In genomic region chr3:58334013-58334321, GRCh38 we compare ENCODE assay signal across 8 cellular contexts. TPM values are rescaled to one million over a fixed set of nuclear protein-coding genes. Genes with fewer than 3 reads are reported as not detected.
DNase-seq lines count a peak whose midpoint lies in the region; ATAC-seq, FAIRE-seq and TF ChIP-seq lines count a peak whose summit lies in the region.

No MANE protein-coding gene starts in this region.

- no peak for TF ChIP-seq RAD21 in H1 (IDR thresholded peaks at IDR 0.05 in 1 of 2, conservative IDR thresholded peaks at IDR 0.05 in 1 of 2; ENCODE audit: low read depth in 2 of 2, low read length in 2 of 2)

- CTCF ChIA-PET in H1 (lab: Charles Lee; ENCODE audit: partially characterized antibody), result interaction anchor here (1.0 to 3.9 kb wide), 6 partner anchors 9 to 81 kb away, joined by 3 to 15 read pairs (median 5); partner anchors contain the start of genes HTD2 and RPP14

- H2AK5ac ChIP-seq in H1 (ENCODE audit: low read depth, low read length), result no peak overlapping the region

- no peaks in the 10 kb centered on the region for H3K79me2 ChIP-seq in H1 (ENCODE audit: control insufficient read depth in 1 of 2, insufficient read depth in 2 of 2, low read length in 2 of 2)

- H3K4me2 ChIP-seq in H1 (ENCODE audit: insufficient read depth in 1 of 2, low read depth in 2 of 2, low read length in 2 of 2), result peak overlapping the region; percentile 64 to 94

- H2AFZ ChIP-seq in H1 (ENCODE audit: low read length), result no peak overlapping the region

- no peaks in the 10 kb centered on the region for H3K79me1 ChIP-seq in H1 (ENCODE audit: low read depth, low read length)

- H3K4me1 Mint-ChIP-seq in CD4-positive, CD25-positive, alpha-beta regulatory T cell, result peaks cover 19 to 45% (median 39%) of the 10 kb centered on the region in 4 donors
- peaks cover 23% of the 10 kb centered on the region for H3K4me1 Mint-ChIP-seq in neural crest cell

- no peak overlapping the region for H4K8ac ChIP-seq in H1 (ENCODE audit: extremely low read depth, insufficient read depth, low read length)

- H4K91ac ChIP-seq in H1 (replicated peaks; ENCODE audit: insufficient read length, low read length), result no peak overlapping the region

- H3K9me3 Mint-ChIP-seq in CD4-positive, CD25-positive, alpha-beta regulatory T cell, result no peaks in the 10 kb centered on the region
- no peaks in the 10 kb centered on the region for H3K9me3 Mint-ChIP-seq in neural crest cell

- H4K5ac ChIP-seq in H1 (ENCODE audit: insufficient read length, low read depth, low read length), result no peak overlapping the region

- TF ChIP-seq POLR2A in NB4 (IDR thresholded peaks at IDR 0.05; ENCODE audit: extremely low read depth, insufficient read length) (no peak), H1 (IDR thresholded peaks at IDR 0.05; ENCODE audit: control extremely low read depth in 1 of 2, low read depth in 2 of 2, low read length in 2 of 2) (no peak), body of pancreas (IDR thresholded peaks at IDR 0.05) (no peak)

- TF ChIP-seq EP300 in H1 (IDR thresholded peaks at IDR 0.05; ENCODE audit: borderline replicate concordance in 1 of 2, low read depth in 2 of 2, low read length in 2 of 2), result no peak

- H2BK120ac ChIP-seq in H1 (replicated peaks; ENCODE audit: low read depth, low read length), result no peak overlapping the region

- no peak for FAIRE-seq in H1 (lab: Jason Lieb, UNC)
- FAIRE-seq in RCC 7860 (lab: Jason Lieb, UNC), result no peak

- intact Hi-C loops in body of pancreas (cut with DNase I), result no loop called here

- no peak overlapping the region for H2BK20ac ChIP-seq in H1 (ENCODE audit: low read length)

- H3K9me3 ChIP-seq in CD4-positive, CD25-positive, alpha-beta regulatory T cell (ENCODE audit: control insufficient read depth in 2 of 2, low read length in 2 of 2), result no peaks in the 10 kb centered on the region
- no peaks in the 10 kb centered on the region for H3K9me3 ChIP-seq in H1 (ENCODE audit: insufficient read depth in 2 of 2, low read depth in 1 of 2, low read length in 1 of 2)
- H3K9me3 ChIP-seq in body of pancreas, result no peaks in the 10 kb centered on the region

- peaks cover 29% of the 10 kb centered on the region for H3K4me1 ChIP-seq in CD4-positive, CD25-positive, alpha-beta regulatory T cell (ENCODE audit: control insufficient read depth, insufficient read depth, low read length, poor library complexity, severe bottlenecking)
- H3K4me1 ChIP-seq in H1 (replicated peaks in 1 of 4; ENCODE audit: control insufficient read depth in 3 of 4, insufficient read depth in 4 of 4, low read length in 3 of 4) (0 out of 7 replicates have a peak, but pooled peaks cover 0 to 4% (median 0%) of the 10 kb centered on the region in 4 experiments), body of pancreas (peaks cover 28% of the 10 kb centered on the region)

- H3K56ac ChIP-seq in H1 (replicated peaks; ENCODE audit: insufficient read length, low read depth, low read length), result no peak overlapping the region

- no peak overlapping the region for H3K18ac ChIP-seq in H1 (ENCODE audit: extremely low read depth, low read length)

- no peak for ATAC-seq in CD4-positive, CD25-positive, alpha-beta regulatory T cell (ENCODE audit: low read depth in 2 of 2)
- ATAC-seq in body of pancreas, result no peak
- ATAC-seq in HG03280 (IDR thresholded peaks at IDR 0.05; ENCODE audit: unreplicated experiment), result no peak

- no peaks in the 10 kb centered on the region for H3K36me3 ChIP-seq in CD4-positive, CD25-positive, alpha-beta regulatory T cell (ENCODE audit: control insufficient read depth, insufficient read depth, low read length)
- no peaks in the 10 kb centered on the region for H3K36me3 ChIP-seq in H1 (ENCODE audit: control insufficient read depth in 2 of 4, insufficient read depth in 4 of 4, low read length in 3 of 4)
- H3K36me3 ChIP-seq in body of pancreas (replicated peaks in 1 of 2; ENCODE audit: insufficient read depth in 1 of 2, low read depth in 2 of 2), result no peaks in the 10 kb centered on the region

- no peak overlapping the region for H2BK12ac ChIP-seq in H1 (ENCODE audit: low read depth, low read length)

- H3K27ac Mint-ChIP-seq in CD4-positive, CD25-positive, alpha-beta regulatory T cell, result peak overlapping the region; percentile 65 to 96 (median 95)
- no peak overlapping the region for H3K27ac Mint-ChIP-seq in neural crest cell (ENCODE audit: unreplicated experiment)

- H3K27me3 ChIP-seq in CD4-positive, CD25-positive, alpha-beta regulatory T cell (ENCODE audit: control insufficient read depth, insufficient read depth, low read length), result no peaks in the 10 kb centered on the region
- peaks cover 0 to 16% (median 8%) of the 10 kb centered on the region in 4 experiments; a peak in 5 of 7 replicates for H3K27me3 ChIP-seq in H1 (replicated peaks in 1 of 4; ENCODE audit: control insufficient read depth in 3 of 4, extremely low read depth in 1 of 4, insufficient read depth in 3 of 4, low read length in 3 of 4)
- H3K27me3 ChIP-seq in body of pancreas, result no peaks in the 10 kb centered on the region

- H3K4me3 Mint-ChIP-seq in CD4-positive, CD25-positive, alpha-beta regulatory T cell, result peak overlapping the region; percentile 99 to 100 (median 100)
- H3K4me3 Mint-ChIP-seq in neural crest cell, result peak overlapping the region; percentile 92

- H3K23ac ChIP-seq in H1 (ENCODE audit: insufficient read length), result no peak overlapping the region

- peaks cover 5% of the 10 kb centered on the region for H3K36me3 Mint-ChIP-seq in CD4-positive, CD25-positive, alpha-beta regulatory T cell
- no peaks in the 10 kb centered on the region for H3K36me3 Mint-ChIP-seq in neural crest cell (ENCODE audit: low read depth)

- peaks cover 7% of the 10 kb centered on the region; the same call in 1 of the 2 replicates for H3K23me2 ChIP-seq in H1 (ENCODE audit: low read depth, low read length)

- no peak overlapping the region for H3K9ac ChIP-seq in H1 (replicated peaks in 1 of 4; ENCODE audit: extremely low read depth in 1 of 4, low read depth in 3 of 4, low read length in 3 of 4)

- H3K27ac ChIP-seq in CD4-positive, CD25-positive, alpha-beta regulatory T cell (ENCODE audit: insufficient read depth, low read length, poor library complexity, severe bottlenecking), result no peak overlapping the region
- H3K27ac ChIP-seq in H1 (ENCODE audit: low read depth, low read length) (no peak overlapping the region), body of pancreas (peak overlapping the region in 1 of 4 donors; percentile 14)

- no peak overlapping the region for H3K4ac ChIP-seq in H1 (replicated peaks; ENCODE audit: insufficient read length, low read depth, low read length)

- H2BK15ac ChIP-seq in H1 (ENCODE audit: low read length), result no peak overlapping the region

- no peaks in the 10 kb centered on the region for H4K20me1 ChIP-seq in H1 (replicated peaks in 1 of 2; ENCODE audit: control insufficient read depth in 1 of 2, insufficient read depth in 2 of 2, low read length in 2 of 2)

- no peak for DNase-seq in CD4-positive, CD25-positive, alpha-beta regulatory T cell
- DNase-seq in NB4 (ENCODE audit: low read depth) (peak; percentile 37), H1 (ENCODE audit: low read depth in 1 of 2, low spot score in 2 of 2) (no peak), neural crest cell (ENCODE audit: low read depth, low spot score) (no peak), body of pancreas (no peak), RCC 7860 (ENCODE audit: low spot score) (no peak), dermis blood vessel endothelial cell (no peak)

- WGBS in H1 (ENCODE audit: extremely low coverage in 1 of 2, insufficient coverage in 1 of 2, insufficient read length in 1 of 2, insufficient replicate concordance in 2 of 2, low coverage in 1 of 2, low lambda C conversion rate in 2 of 2, missing lambda C conversion rate in 1 of 2), 2 experiments, result 65% methylated on average over 4 of the region's 4 CpGs; no CpG with 5 or more reads in 1 of the 2 experiments
- 14 to 18% methylated on average over 4 of the region's 4 CpGs for WGBS in body of pancreas, 2 donors

- TF ChIP-seq CTCF in NB4 (IDR thresholded peaks at IDR 0.05; ENCODE audit: low read depth, low read length) (no peak), H1 (IDR thresholded peaks at IDR 0.05; ENCODE audit: control extremely low read depth in 1 of 3, insufficient read depth in 1 of 3, low read depth in 1 of 3, low read length in 3 of 3) (no peak), neural crest cell (conservative IDR thresholded peaks at IDR 0.05) (no peak), body of pancreas (IDR thresholded peaks at IDR 0.05) (no peak)

- no peak overlapping the region for H3K14ac ChIP-seq in H1 (ENCODE audit: insufficient read length)

- POLR2A ChIA-PET in H1 (lab: Charles Lee; ENCODE audit: partially characterized antibody), result interaction anchor here (1.1 to 1.5 kb wide), 4 partner anchors 12 to 100 kb away, joined by 3 to 7 read pairs (median 4); no protein-coding TSS in a partner anchor

- H3K4me3 ChIP-seq in CD4-positive, CD25-positive, alpha-beta regulatory T cell (ENCODE audit: low read depth, low read length), result peak overlapping the region; percentile 83
- peak overlapping the region; percentile 81 for H3K4me3 ChIP-seq in NB4 (ENCODE audit: low read depth, low read length)
- H3K4me3 ChIP-seq in H1 (ENCODE audit: extremely low read depth in 1 of 4, insufficient read depth in 2 of 4, low read depth in 3 of 4, low read length in 4 of 4), result peak overlapping the region in 2 of 4 experiments; percentile 49 to 65; a peak in 4 of 8 replicates
- peak overlapping the region in 1 of 2 donors; percentile 78 for H3K4me3 ChIP-seq in body of pancreas

- peaks cover 5% of the 10 kb centered on the region for H3K27me3 Mint-ChIP-seq in CD4-positive, CD25-positive, alpha-beta regulatory T cell
- peaks cover 64% of the 10 kb centered on the region for H3K27me3 Mint-ChIP-seq in neural crest cell (ENCODE audit: low read depth)

- no peak overlapping the region for H2BK5ac ChIP-seq in H1 (ENCODE audit: low read depth, low read length)

RNA-seq across cellular contexts. Expression of gene PXK, which starts 1.3 kb away (rescaled TPM):
- 21.8 TPM for total RNA-seq in CD4-positive, CD25-positive, alpha-beta regulatory T cell
- polyA plus RNA-seq in CD4-positive, CD25-positive, alpha-beta regulatory T cell, result 10 to 100 TPM; 24.9 to 32.6 (median 31.9) TPM
- 6.2 and 7.1 TPM in 2 replicates for total RNA-seq in H1 (2021; fragmentation: NEBNext Ultra II Directional; extraction: Animal tissue kit (Norgen Biotek cat#: 25700))
- polyA plus RNA-seq in H1 (2011; rRNA removed), result 3.5 and 3.6 TPM in 2 replicates
- 5.2 TPM for polyA plus RNA-seq in H1 (2011; cell fraction: cytosol; rRNA removed)
- 6.3 TPM for polyA plus RNA-seq in H1 (2011; cell fraction: nucleus; rRNA removed)
- 5.0 to 5.9 TPM (median 5.2 TPM) in 4 replicates for polyA plus RNA-seq in H1 (2012, experiment 1 of 2)
- 2.0 TPM for polyA plus RNA-seq in H1 (2012, experiment 2 of 2)
- polyA plus RNA-seq in H1 (2013, experiment 1 of 2), result 5.1 TPM
- polyA plus RNA-seq in H1 (2013, experiment 2 of 2), result 5.1 TPM
- 5.7 and 6.0 TPM in 2 replicates for polyA minus RNA-seq in H1 (2011; rRNA and poly(A)+ RNA removed)
- 3.6 TPM for polyA minus RNA-seq in H1 (2011; cell fraction: cytosol; rRNA and poly(A)+ RNA removed)
- polyA minus RNA-seq in H1 (2011; cell fraction: nucleus; rRNA and poly(A)+ RNA removed), result 6.3 TPM
- total RNA-seq in neural crest cell, result 5.4 and 6.1 TPM in 2 replicates
- 10 to 100 TPM in 1 of 2 donors, 1 to 10 TPM in 1; 8.2 to 12.7 TPM for total RNA-seq in body of pancreas
- 22.7 and 30.6 TPM in 2 replicates for total RNA-seq in dermis blood vessel endothelial cell

RNA-seq across cellular contexts. Expression of gene HTD2, which starts 27.6 kb away (rescaled TPM):
- total RNA-seq in CD4-positive, CD25-positive, alpha-beta regulatory T cell, result 9.7 TPM
- 10 to 100 TPM; 14.6 to 29.5 (median 22.9) TPM for polyA plus RNA-seq in CD4-positive, CD25-positive, alpha-beta regulatory T cell
- total RNA-seq in H1 (2021; fragmentation: NEBNext Ultra II Directional; extraction: Animal tissue kit (Norgen Biotek cat#: 25700)), result 10.3 and 10.8 TPM in 2 replicates
- polyA plus RNA-seq in H1 (2011; rRNA removed), result 5.6 and 8.8 TPM in 2 replicates
- polyA plus RNA-seq in H1 (2011; cell fraction: cytosol; rRNA removed), result 9.4 TPM
- 2.5 TPM for polyA plus RNA-seq in H1 (2011; cell fraction: nucleus; rRNA removed)
- 8.1 to 9.9 TPM (median 8.7 TPM) in 4 replicates for polyA plus RNA-seq in H1 (2012, experiment 1 of 2)
- 6.8 TPM for polyA plus RNA-seq in H1 (2012, experiment 2 of 2)
- polyA plus RNA-seq in H1 (2013, experiment 1 of 2), result 2.4 TPM
- polyA plus RNA-seq in H1 (2013, experiment 2 of 2), result 3.2 TPM
- polyA minus RNA-seq in H1 (2011; rRNA and poly(A)+ RNA removed), result 10.8 TPM in 2 replicates
- polyA minus RNA-seq in H1 (2011; cell fraction: cytosol; rRNA and poly(A)+ RNA removed), result 1.0 TPM
- polyA minus RNA-seq in H1 (2011; cell fraction: nucleus; rRNA and poly(A)+ RNA removed), result 3.2 TPM
- total RNA-seq in neural crest cell, result 10.9 and 11.3 TPM in 2 replicates
- total RNA-seq in body of pancreas, result 1 to 10 TPM in 1 of 2 donors, under 1 TPM in 1; 0.99 to 4.9 TPM
- total RNA-seq in dermis blood vessel endothelial cell, result 10.2 and 16.0 TPM in 2 replicates

RNA-seq across cellular contexts. Expression of gene RPP14, which starts 27.9 kb away (rescaled TPM):
- total RNA-seq in CD4-positive, CD25-positive, alpha-beta regulatory T cell, result 14.3 TPM
- polyA plus RNA-seq in CD4-positive, CD25-positive, alpha-beta regulatory T cell, result 1 to 10 TPM; 5.7 to 7.1 (median 6.8) TPM
- 19.8 and 23.4 TPM in 2 replicates for total RNA-seq in H1 (2021; fragmentation: NEBNext Ultra II Directional; extraction: Animal tissue kit (Norgen Biotek cat#: 25700))
- 6.9 and 11.7 TPM in 2 replicates for polyA plus RNA-seq in H1 (2011; rRNA removed)
- 14.7 TPM for polyA plus RNA-seq in H1 (2011; cell fraction: cytosol; rRNA removed)
- 6.2 TPM for polyA plus RNA-seq in H1 (2011; cell fraction: nucleus; rRNA removed)
- polyA plus RNA-seq in H1 (2012, experiment 1 of 2), result 9.6 to 13.0 TPM (median 10.4 TPM) in 4 replicates
- 4.4 TPM for polyA plus RNA-seq in H1 (2012, experiment 2 of 2)
- polyA plus RNA-seq in H1 (2013, experiment 1 of 2), result 14.6 TPM
- polyA plus RNA-seq in H1 (2013, experiment 2 of 2), result 14.7 TPM
- 7.8 and 16.6 TPM in 2 replicates for polyA minus RNA-seq in H1 (2011; rRNA and poly(A)+ RNA removed)
- polyA minus RNA-seq in H1 (2011; cell fraction: cytosol; rRNA and poly(A)+ RNA removed), result 4.1 TPM
- polyA minus RNA-seq in H1 (2011; cell fraction: nucleus; rRNA and poly(A)+ RNA removed), result 10.2 TPM
- total RNA-seq in neural crest cell (29.9 and 30.9 TPM in 2 replicates), body of pancreas (1 to 10 TPM; 3.6 to 4.3 TPM), dermis blood vessel endothelial cell (20.3 and 22.0 TPM in 2 replicates)
